1 cellular context compared by ENCODE assay signal in genomic region chr7:74051193-74051592, GRCh38.
TF ChIP-seq lines count a peak whose summit lies in the region.

No MANE protein-coding gene starts in this region.

TF ChIP-seq in H1, 55 proteins besides CTCF, POLR2A, EP300 and RAD21:
- TF ChIP-seq KDM4A (IDR thresholded peaks at IDR 0.05; ENCODE audit: low read depth, low read length, severe bottlenecking) (no peak), RXRA (IDR thresholded peaks at IDR 0.05; ENCODE audit: insufficient read depth, low read depth, low read length) (no peak), ATF3 (IDR thresholded peaks at IDR 0.05; ENCODE audit: insufficient read depth, low read depth, low read length) (no peak), CTBP2 (IDR thresholded peaks at IDR 0.05; ENCODE audit: borderline replicate concordance, insufficient read depth, insufficient read length, low read length) (no peak), SAP30 (IDR thresholded peaks at IDR 0.05; ENCODE audit: insufficient read depth, insufficient replicate concordance, low read length) (no peak), HDAC6 (IDR thresholded peaks at IDR 0.05; ENCODE audit: low read depth, low read length) (no peak), TAF7 (optimal IDR thresholded peaks at IDR 0.05; ENCODE audit: borderline replicate concordance, low read depth, low read length) (no peak), USF2 (IDR thresholded peaks at IDR 0.05; ENCODE audit: low read length) (no peak), JUN (IDR thresholded peaks at IDR 0.05; ENCODE audit: low read depth, low read length) (no peak), EGR1 (IDR thresholded peaks at IDR 0.05; ENCODE audit: borderline replicate concordance, low read depth, low read length) (no peak), POLR2AphosphoS5 (IDR thresholded peaks at IDR 0.05; ENCODE audit: low read depth, low read length) (no peak), EZH2 (IDR thresholded peaks at IDR 0.05; ENCODE audit: low read depth, low read length, severe bottlenecking) (no peak), POU5F1 (IDR thresholded peaks at IDR 0.05; ENCODE audit: low read depth, low read length) (no peak), CBX5 (IDR thresholded peaks at IDR 0.05; ENCODE audit: low read depth, low read length) (no peak), KDM1A (IDR thresholded peaks at IDR 0.05; ENCODE audit: borderline replicate concordance, low read length) (no peak), CBX8 (IDR thresholded peaks at IDR 0.05; ENCODE audit: borderline replicate concordance, low read depth, low read length) (no peak), FOSL1 (IDR thresholded peaks at IDR 0.05; ENCODE audit: insufficient read depth, low read depth, low read length) (no peak), CHD7 (IDR thresholded peaks at IDR 0.05; ENCODE audit: insufficient replicate concordance, low read length) (no peak)
TF ChIP-seq in H1: peak in this region for 0.
